Comparison of ENCODE assay signal across 38 cellular contexts in genomic region chr5:38201158-38201557, GRCh38. TPM values are rescaled to one million over a fixed set of nuclear protein-coding genes. Genes with fewer than 3 reads are reported as not detected.
"Had no signal": no experiment of that assay in that cellular context is flagged by ENCODE, and none has a peak within 500 bp of the region (broad histone marks: within the 10 kb centered on the region; RNA-seq: fewer than 3 reads in every experiment).

No MANE protein-coding gene starts in this region.

- H3K27ac ChIP-seq: ascending aorta, cardiac muscle cell, VCaP had no signal

- ATAC-seq: activated CD4-positive, alpha-beta T cell treated with anti-CD3 and anti-CD28 coated beads for 36 hours; activated CD4-positive, CD25-positive, alpha-beta regulatory T cell treated with anti-CD3 and anti-CD28 coated beads, Interleukin-2, amount 50 U/mL, for 24 hours; activated CD8-positive, alpha-beta memory T cell treated with anti-CD3 and anti-CD28 coated beads, Interleukin-2, amount 10 ng/mL, durations not matched to agents 7 days and 5 days; activated CD8-positive, alpha-beta T cell treated with anti-CD3 and anti-CD28 coated beads, Interleukin-2, amount 10 ng/mL, durations not matched to agents 7 days and 5 days; activated naive CD8-positive, alpha-beta T cell treated with anti-CD3 and anti-CD28 coated beads, Interleukin-2, amount 50 U/mL, for 24 hours had no signal

- FAIRE-seq: bronchial epithelial cell, TTC549 had no signal

- H3K4me1 Mint-ChIP-seq: activated B cell treated with CpG ODN at 0.5 μM for 24 hours; activated CD4-positive, alpha-beta memory T cell treated with anti-CD3 and anti-CD28 coated beads, Interleukin-2, amount 10 ng/mL, durations not matched to agents 7 days and 5 days; activated CD4-positive, alpha-beta T cell treated with anti-CD3 and anti-CD28 coated beads for 36 hours; activated CD4-positive, alpha-beta T cell treated with anti-CD3 and anti-CD28 coated beads, Interleukin-2, amount 10 ng/mL, durations not matched to agents 7 days and 5 days; activated CD8-positive, alpha-beta memory T cell treated with anti-CD3 and anti-CD28 coated beads, Interleukin-2, amount 10 ng/mL, durations not matched to agents 7 days and 5 days; activated naive CD4-positive, alpha-beta T cell treated with anti-CD3 and anti-CD28 coated beads, Interleukin-2, amount 10 ng/mL, durations not matched to agents 7 days and 5 days; activated naive CD4-positive, alpha-beta T cell treated with anti-CD3 and anti-CD28 coated beads, Interleukin-2, amount 50 U/mL, for 24 hours; activated naive CD8-positive, alpha-beta T cell treated with anti-CD3 and anti-CD28 coated beads, Interleukin-2, amount 10 ng/mL, durations not matched to agents 7 days and 5 days; activated naive CD8-positive, alpha-beta T cell treated with anti-CD3 and anti-CD28 coated beads, Interleukin-2, amount 50 U/mL, for 24 hours; brain; central memory CD8-positive, alpha-beta T cell had no signal

- H3K27me3 Mint-ChIP-seq: activated naive CD8-positive, alpha-beta T cell treated with anti-CD3 and anti-CD28 coated beads, Interleukin-2, amount 10 ng/mL, durations not matched to agents 7 days and 5 days; activated naive CD8-positive, alpha-beta T cell treated with anti-CD3 and anti-CD28 coated beads, Interleukin-2, amount 50 U/mL, for 24 hours had no signal

- H3K9me3 ChIP-seq: ascending aorta had no signal

- H3K27ac Mint-ChIP-seq: activated B cell treated with CpG ODN at 0.5 μM for 24 hours; activated CD4-positive, alpha-beta memory T cell treated with anti-CD3 and anti-CD28 coated beads, Interleukin-2, amount 10 ng/mL, durations not matched to agents 7 days and 5 days; activated CD4-positive, alpha-beta T cell treated with anti-CD3 and anti-CD28 coated beads for 36 hours; activated CD4-positive, alpha-beta T cell treated with anti-CD3 and anti-CD28 coated beads, Interleukin-2, amount 10 ng/mL, durations not matched to agents 7 days and 5 days; activated CD8-positive, alpha-beta memory T cell treated with anti-CD3 and anti-CD28 coated beads, Interleukin-2, amount 10 ng/mL, durations not matched to agents 7 days and 5 days; activated CD8-positive, alpha-beta T cell treated with anti-CD3 and anti-CD28 coated beads, Interleukin-2, amount 10 ng/mL, durations not matched to agents 7 days and 5 days; activated naive CD4-positive, alpha-beta T cell treated with anti-CD3 and anti-CD28 coated beads, Interleukin-2, amount 10 ng/mL, durations not matched to agents 7 days and 5 days; activated naive CD4-positive, alpha-beta T cell treated with anti-CD3 and anti-CD28 coated beads, Interleukin-2, amount 50 U/mL, for 24 hours; activated naive CD8-positive, alpha-beta T cell treated with anti-CD3 and anti-CD28 coated beads, Interleukin-2, amount 10 ng/mL, durations not matched to agents 7 days and 5 days; activated naive CD8-positive, alpha-beta T cell treated with anti-CD3 and anti-CD28 coated beads, Interleukin-2, amount 50 U/mL, for 24 hours; activated T-cell treated with anti-CD3 and anti-CD28 coated beads, Interleukin-2, amount 50 U/mL, for 24 hours; activated T-helper 2 cell treated with anti-CD3 and anti-CD28 coated beads, Interferon-gamma antibody, Interleukin-2, Interleukin-4, amounts not matched to agents 10 μg/mL and 5 μg/mL and 100 μg/mL, durations not matched to agents 14 hours and 24 hours and 36 hours; brain; T-helper 1 cell treated with Interleukin-12 subunit alpha and Interleukin-12 subunit beta and Interleukin-4 antibody, amounts not matched to agents 30 μg/mL and 1 μg/mL, for 36 hours; T-helper 2 cell treated with Interferon-gamma antibody and Interleukin-4, amounts not matched to agents 5 μg/mL and 100 μg/mL, for 36 hours had no signal

- H3K27me3 ChIP-seq: ascending aorta had no signal

- H3K36me3 ChIP-seq: ascending aorta, cardiac muscle cell had no signal

- H3K4me1 ChIP-seq: ascending aorta had no signal

- DNase-seq: activated B cell treated with CpG ODN at 0.5 μM for 24 hours; activated CD4-positive, alpha-beta memory T cell treated with anti-CD3 and anti-CD28 coated beads, Interleukin-2, amount 10 ng/mL, durations not matched to agents 7 days and 5 days; activated CD4-positive, alpha-beta T cell treated with anti-CD3 and anti-CD28 coated beads for 1 hour; activated CD4-positive, alpha-beta T cell treated with anti-CD3 and anti-CD28 coated beads for 36 hours; activated CD4-positive, alpha-beta T cell treated with anti-CD3 and anti-CD28 coated beads for 48 hours; activated CD4-positive, alpha-beta T cell treated with anti-CD3 and anti-CD28 coated beads, Interleukin-2, amount 10 ng/mL, durations not matched to agents 7 days and 5 days; activated CD4-positive, alpha-beta T cell treated with anti-CD3 and anti-CD28 coated beads, Interleukin-2, amount 50 U/mL, for 48 hours; activated CD8-positive, alpha-beta memory T cell treated with anti-CD3 and anti-CD28 coated beads for 24 hours; activated CD8-positive, alpha-beta memory T cell treated with anti-CD3 and anti-CD28 coated beads, Interleukin-2, amount 10 ng/mL, durations not matched to agents 7 days and 5 days; activated CD8-positive, alpha-beta memory T cell treated with anti-CD3 and anti-CD28 coated beads, Interleukin-2, amount 50 U/mL, for 48 hours; activated CD8-positive, alpha-beta T cell treated with anti-CD3 and anti-CD28 coated beads, Interleukin-2, amount 10 ng/mL, durations not matched to agents 7 days and 5 days; activated effector memory CD4-positive, alpha-beta T cell treated with Interleukin-2 at 50 U/mL for 16 hours; activated gamma-delta T cell; activated naive CD4-positive, alpha-beta T cell treated with anti-CD3 and anti-CD28 coated beads, Interleukin-2, amount 10 ng/mL, durations not matched to agents 7 days and 5 days; activated naive CD4-positive, alpha-beta T cell treated with Interleukin-2 at 50 U/mL for 16 hours; activated naive CD8-positive, alpha-beta T cell treated with anti-CD3 and anti-CD28 coated beads, Interleukin-2, amount 10 ng/mL, durations not matched to agents 7 days and 5 days; activated naive CD8-positive, alpha-beta T cell treated with anti-CD3 and anti-CD28 coated beads, Interleukin-2, amount 50 U/mL, for 24 hours; activated T-cell treated with anti-CD3 and anti-CD28 coated beads, Interleukin-2, amount 50 U/mL, for 24 hours; activated T-cell treated with anti-CD3 and anti-CD28 coated beads, Interleukin-2, amount 50 U/mL, for 48 hours; amygdala; anterior cingulate cortex; caudate nucleus; cerebellar nuclear complex; T-helper 1 cell; T-helper 2 cell; T-helper 9 cell had no signal

- H3K9me3 Mint-ChIP-seq: activated B cell treated with CpG ODN at 0.5 μM for 24 hours; activated CD4-positive, alpha-beta memory T cell treated with anti-CD3 and anti-CD28 coated beads, Interleukin-2, amount 10 ng/mL, durations not matched to agents 7 days and 5 days; activated CD4-positive, alpha-beta T cell treated with anti-CD3 and anti-CD28 coated beads, Interleukin-2, amount 10 ng/mL, durations not matched to agents 7 days and 5 days; activated naive CD4-positive, alpha-beta T cell treated with anti-CD3 and anti-CD28 coated beads, Interleukin-2, amount 10 ng/mL, durations not matched to agents 7 days and 5 days; activated naive CD4-positive, alpha-beta T cell treated with anti-CD3 and anti-CD28 coated beads, Interleukin-2, amount 50 U/mL, for 24 hours; activated naive CD8-positive, alpha-beta T cell treated with anti-CD3 and anti-CD28 coated beads, Interleukin-2, amount 10 ng/mL, durations not matched to agents 7 days and 5 days; activated naive CD8-positive, alpha-beta T cell treated with anti-CD3 and anti-CD28 coated beads, Interleukin-2, amount 50 U/mL, for 24 hours; activated T-cell treated with anti-CD3 and anti-CD28 coated beads, Interleukin-2, amount 50 U/mL, for 24 hours; activated T-helper 2 cell treated with anti-CD3 and anti-CD28 coated beads, Interferon-gamma antibody, Interleukin-2, Interleukin-4, amounts not matched to agents 10 μg/mL and 5 μg/mL and 100 μg/mL, durations not matched to agents 14 hours and 24 hours and 36 hours; T-helper 1 cell treated with Interleukin-12 subunit alpha and Interleukin-12 subunit beta and Interleukin-4 antibody, amounts not matched to agents 30 μg/mL and 1 μg/mL, for 36 hours; T-helper 2 cell treated with Interferon-gamma antibody and Interleukin-4, amounts not matched to agents 5 μg/mL and 100 μg/mL, for 36 hours had no signal

- H3K36me3 Mint-ChIP-seq: activated CD8-positive, alpha-beta memory T cell treated with anti-CD3 and anti-CD28 coated beads, Interleukin-2, amount 10 ng/mL, durations not matched to agents 7 days and 5 days; activated naive CD4-positive, alpha-beta T cell treated with anti-CD3 and anti-CD28 coated beads, Interleukin-2, amount 10 ng/mL, durations not matched to agents 7 days and 5 days; activated naive CD4-positive, alpha-beta T cell treated with anti-CD3 and anti-CD28 coated beads, Interleukin-2, amount 50 U/mL, for 24 hours; activated naive CD8-positive, alpha-beta T cell treated with anti-CD3 and anti-CD28 coated beads, Interleukin-2, amount 10 ng/mL, durations not matched to agents 7 days and 5 days; brain had no signal

- H3K4me3 Mint-ChIP-seq: activated B cell treated with CpG ODN at 0.5 μM for 24 hours; activated CD4-positive, alpha-beta memory T cell treated with anti-CD3 and anti-CD28 coated beads, Interleukin-2, amount 10 ng/mL, durations not matched to agents 7 days and 5 days; activated CD4-positive, alpha-beta T cell treated with anti-CD3 and anti-CD28 coated beads for 36 hours; activated CD4-positive, alpha-beta T cell treated with anti-CD3 and anti-CD28 coated beads, Interleukin-2, amount 10 ng/mL, durations not matched to agents 7 days and 5 days; activated CD8-positive, alpha-beta memory T cell treated with anti-CD3 and anti-CD28 coated beads, Interleukin-2, amount 10 ng/mL, durations not matched to agents 7 days and 5 days; activated CD8-positive, alpha-beta T cell treated with anti-CD3 and anti-CD28 coated beads, Interleukin-2, amount 10 ng/mL, durations not matched to agents 7 days and 5 days; activated naive CD4-positive, alpha-beta T cell treated with anti-CD3 and anti-CD28 coated beads, Interleukin-2, amount 10 ng/mL, durations not matched to agents 7 days and 5 days; activated naive CD4-positive, alpha-beta T cell treated with anti-CD3 and anti-CD28 coated beads, Interleukin-2, amount 50 U/mL, for 24 hours; activated naive CD8-positive, alpha-beta T cell treated with anti-CD3 and anti-CD28 coated beads, Interleukin-2, amount 10 ng/mL, durations not matched to agents 7 days and 5 days; activated naive CD8-positive, alpha-beta T cell treated with anti-CD3 and anti-CD28 coated beads, Interleukin-2, amount 50 U/mL, for 24 hours; activated T-cell treated with anti-CD3 and anti-CD28 coated beads, Interleukin-2, amount 50 U/mL, for 24 hours; brain; central memory CD8-positive, alpha-beta T cell; T-helper 1 cell treated with Interleukin-12 subunit alpha and Interleukin-12 subunit beta and Interleukin-4 antibody, amounts not matched to agents 30 μg/mL and 1 μg/mL, for 36 hours; T-helper 2 cell treated with Interferon-gamma antibody and Interleukin-4, amounts not matched to agents 5 μg/mL and 100 μg/mL, for 36 hours had no signal

- H3K4me3 ChIP-seq: ascending aorta, cardiac muscle cell had no signal

RNA-seq across cellular contexts. Expression of gene EGFLAM, which starts 57.2 kb away (rescaled TPM):
- total RNA-seq: activated B cell treated with CpG ODN at 0.5 μM for 24 hours; activated CD4-positive, alpha-beta memory T cell treated with anti-CD3 and anti-CD28 coated beads, Interleukin-2, amount 10 ng/mL, durations not matched to agents 7 days and 5 days; activated CD4-positive, alpha-beta T cell treated with anti-CD3 and anti-CD28 coated beads for 36 hours; activated CD4-positive, alpha-beta T cell treated with anti-CD3 and anti-CD28 coated beads, Interleukin-2, amount 10 ng/mL, durations not matched to agents 7 days and 5 days; activated CD8-positive, alpha-beta memory T cell treated with anti-CD3 and anti-CD28 coated beads, Interleukin-2, amount 10 ng/mL, durations not matched to agents 7 days and 5 days; activated CD8-positive, alpha-beta T cell treated with anti-CD3 and anti-CD28 coated beads, Interleukin-2, amount 10 ng/mL, durations not matched to agents 7 days and 5 days; activated naive CD8-positive, alpha-beta T cell treated with anti-CD3 and anti-CD28 coated beads, Interleukin-2, amount 10 ng/mL, durations not matched to agents 7 days and 5 days; activated T-helper 2 cell treated with anti-CD3 and anti-CD28 coated beads, Interferon-gamma antibody, Interleukin-2, Interleukin-4, amounts not matched to agents 10 μg/mL and 5 μg/mL and 100 μg/mL, durations not matched to agents 14 hours and 24 hours and 36 hours had no signal
